ENCODE assay signal across 27 cellular contexts in the genomic region with DNA sequence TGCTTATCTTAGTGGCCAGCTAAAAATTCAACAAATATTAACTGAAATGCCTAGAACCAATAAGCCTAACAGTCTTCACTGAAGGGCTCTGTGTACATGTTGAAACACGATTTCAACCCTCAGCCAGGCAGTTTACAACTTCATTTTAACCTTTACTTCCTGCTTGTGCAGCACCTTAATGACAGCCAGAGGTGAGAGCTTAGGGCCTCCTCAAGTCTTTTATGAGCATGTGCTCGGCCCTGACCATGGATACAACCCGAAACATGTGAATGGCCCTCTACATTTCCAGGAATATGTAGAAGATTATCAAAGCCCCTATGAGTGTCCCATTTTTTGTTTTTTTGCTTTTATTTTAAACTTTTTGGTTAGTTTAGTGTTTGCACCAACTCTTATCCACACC.
DNase-seq lines count a peak whose midpoint lies in the region; ATAC-seq, FAIRE-seq and TF ChIP-seq lines count a peak whose summit lies in the region.
"Had no signal": no experiment of that assay in that cellular context is flagged by ENCODE, and none has a peak within 500 bp of the region (broad histone marks: within the 10 kb centered on the region; RNA-seq: fewer than 3 reads in every experiment).

No MANE protein-coding gene starts in this region.

- no peak for TF ChIP-seq POLR2A in GM12878 (IDR thresholded peaks at IDR 0.05; ENCODE audit: low read depth, low read length)

- peak overlapping the region; percentile 57 for H3K27ac ChIP-seq in HL-60 (replicated peaks)
- no peak overlapping the region for H3K27ac ChIP-seq in GM12878 (ENCODE audit: control insufficient read depth, insufficient read depth)
- H3K27ac ChIP-seq in right cardiac atrium (ENCODE audit: low read length), result no peak overlapping the region
- H3K27ac ChIP-seq: dorsolateral prefrontal cortex, left ventricle myocardium inferior, spleen, upper lobe of left lung, WERI-Rb-1 had no signal

- in situ Hi-C loops in GM12878 (cut with MboI), result no loop called here

- H3K36me3 Mint-ChIP-seq in activated T-cell treated with anti-CD3 and anti-CD28 coated beads, Interleukin-2, amount 50 U/mL, for 72 hours (ENCODE audit: insufficient read depth in 2 of 2), result peaks cover 4 to 25% of the 10 kb centered on the region in 2 donors
- H3K36me3 Mint-ChIP-seq in activated T-cell treated with anti-CD3 and anti-CD28 coated beads, Interleukin-2, amount 50 U/mL, for 4 hours (ENCODE audit: insufficient read depth), result no peaks in the 10 kb centered on the region
- H3K36me3 Mint-ChIP-seq: activated naive CD8-positive, alpha-beta T cell had no signal

- H3K9ac ChIP-seq in GM12878 (ENCODE audit: control insufficient read depth, insufficient read depth, low read length), result no peak overlapping the region

- TF ChIP-seq CTCF in HL-60 (IDR thresholded peaks at IDR 0.05; ENCODE audit: insufficient read depth, low read length) (no peak), GM12878 (IDR thresholded peaks at IDR 0.05 in 2 of 3, conservative IDR thresholded peaks at IDR 0.05 in 1 of 3; ENCODE audit: control insufficient read depth in 2 of 3, extremely low read depth in 1 of 3, insufficient read depth in 1 of 3, low read depth in 3 of 3, low read length in 3 of 3) (no peak), mucosa of descending colon (IDR thresholded peaks at IDR 0.05) (no peak)

- no peak for TF ChIP-seq RAD21 in GM12878 (IDR thresholded peaks at IDR 0.05; ENCODE audit: insufficient read depth, low read depth, low read length)

- no peak overlapping the region for H2AFZ ChIP-seq in GM12878 (ENCODE audit: control insufficient read depth, low read depth, low read length)

- no peak overlapping the region for H3K4me2 ChIP-seq in GM12878 (ENCODE audit: control insufficient read depth, insufficient read depth)

- CTCF ChIA-PET in GM12878 (lab: Yijun Ruan, JAX), result no interaction called here

- no peak overlapping the region for H3K4me3 ChIP-seq in HL-60 (replicated peaks; ENCODE audit: insufficient read depth, low read length)
- H3K4me3 ChIP-seq in GM12878, result no peak overlapping the region
- no peak overlapping the region for H3K4me3 ChIP-seq in mucosa of descending colon
- no peak overlapping the region for H3K4me3 ChIP-seq in right cardiac atrium (ENCODE audit: low read length)
- H3K4me3 ChIP-seq: dorsolateral prefrontal cortex, left ventricle myocardium inferior, MG63, spleen, upper lobe of left lung had no signal

- H3K4me1 Mint-ChIP-seq in activated T-cell treated with anti-CD3 and anti-CD28 coated beads, Interleukin-2, amount 50 U/mL, for 72 hours (ENCODE audit: low read depth), result peaks cover 58% of the 10 kb centered on the region
- peaks cover 43% of the 10 kb centered on the region for H3K4me1 Mint-ChIP-seq in activated T-cell treated with anti-CD3 and anti-CD28 coated beads, Interleukin-2, amount 50 U/mL, for 4 hours (ENCODE audit: low read depth)
- H3K4me1 Mint-ChIP-seq: mesothelial cell of epicardium, nephron had no signal

- H3K9me3 ChIP-seq in GM12878 (replicated peaks; ENCODE audit: control insufficient read depth, insufficient read depth, low read length) (no peaks in the 10 kb centered on the region), mucosa of descending colon (no peaks in the 10 kb centered on the region), right cardiac atrium (ENCODE audit: control insufficient read depth, low read length) (no peaks in the 10 kb centered on the region)
- H3K9me3 ChIP-seq: left ventricle myocardium inferior, MG63, upper lobe of left lung had no signal

- H3K27me3 ChIP-seq in HL-60 (ENCODE audit: insufficient read depth, poor library complexity, severe bottlenecking), result no peaks in the 10 kb centered on the region
- no peaks in the 10 kb centered on the region for H3K27me3 ChIP-seq in GM12878 (replicated peaks in 1 of 2; ENCODE audit: control insufficient read depth in 2 of 2, insufficient read depth in 2 of 2, low read length in 1 of 2)
- H3K27me3 ChIP-seq in right cardiac atrium (ENCODE audit: control insufficient read depth, insufficient read depth), result no peaks in the 10 kb centered on the region
- H3K27me3 ChIP-seq: MG63, spleen, upper lobe of left lung had no signal

- no peaks in the 10 kb centered on the region for H4K20me1 ChIP-seq in GM12878 (ENCODE audit: control insufficient read depth, insufficient read depth)

- H3K9me3 Mint-ChIP-seq in activated T-cell treated with anti-CD3 and anti-CD28 coated beads, Interleukin-2, amount 50 U/mL, for 72 hours, result peaks cover 0 to 3% of the 10 kb centered on the region in 2 donors
- no peaks in the 10 kb centered on the region for H3K9me3 Mint-ChIP-seq in activated T-cell treated with anti-CD3 and anti-CD28 coated beads, Interleukin-2, amount 50 U/mL, for 4 hours
- H3K9me3 Mint-ChIP-seq: CD8-positive, alpha-beta memory T cell had no signal

- no TSS peak for BruUV-seq in GM12878 (replicated peaks; lab: Mats Ljungman, UMichigan)

- intact Hi-C loops in GM12878 (cut with micrococcal nuclease; ENCODE audit: unreplicated experiment) (no loop called here), mucosa of descending colon (cut with DNase I, micrococcal nuclease) (no loop called here), right cardiac atrium (cut with DNase I) (no loop called here)

- H3K79me2 ChIP-seq in GM12878 (ENCODE audit: control insufficient read depth, insufficient read depth, low read length), result no peaks in the 10 kb centered on the region

- H3K36me3 ChIP-seq in GM12878 (ENCODE audit: control insufficient read depth in 2 of 2, insufficient read depth in 2 of 2, low read length in 1 of 2), result no peaks in the 10 kb centered on the region
- H3K36me3 ChIP-seq in mucosa of descending colon (ENCODE audit: low read depth), result no peaks in the 10 kb centered on the region
- H3K36me3 ChIP-seq: left ventricle myocardium inferior, MG63, spleen, upper lobe of left lung, WERI-Rb-1 had no signal

- peak in 1 of 2 donors; percentile 28 for ATAC-seq in activated T-cell treated with anti-CD3 and anti-CD28 coated beads, Interleukin-2, amount 50 U/mL, for 72 hours (replicated peaks in 1 of 2)
- no peak for ATAC-seq in activated T-cell treated with anti-CD3 and anti-CD28 coated beads, Interleukin-2, amount 50 U/mL, for 4 hours
- ATAC-seq in GM12878 (peak; percentile 24; the same call in 1 of the 3 replicates), mucosa of descending colon (peak; percentile 82), right cardiac atrium (no peak)
- ATAC-seq: SK-N-SH treated with all-trans-retinoic acid at 6 μM for 48 hours had no signal

- no peak for TF ChIP-seq EP300 in GM12878 (IDR thresholded peaks at IDR 0.05; ENCODE audit: borderline replicate concordance in 1 of 2, control insufficient read depth in 1 of 2, low read depth in 2 of 2, low read length in 2 of 2)

- SMC1A ChIA-PET in GM12878 (lab: Charles Lee; ENCODE audit: uncharacterized antibody, unreplicated experiment), result interaction anchor here (1.0 kb wide), 1 partner anchor 85 kb away, joined by 3 read pairs; no protein-coding TSS in a partner anchor

- FAIRE-seq in GM12878 (lab: Jason Lieb, UNC), result no peak

- H3K27ac Mint-ChIP-seq in activated T-cell treated with anti-CD3 and anti-CD28 coated beads, Interleukin-2, amount 50 U/mL, for 72 hours, result peak overlapping the region; percentile 33
- H3K27ac Mint-ChIP-seq: activated CD4-positive, alpha-beta T cell treated with anti-CD3 and anti-CD28 coated beads, Interleukin-2, amount 10 ng/mL, durations not matched to agents 7 days and 5 days; activated naive CD8-positive, alpha-beta T cell; mesothelial cell of epicardium; nephron had no signal

- peaks cover 7% of the 10 kb centered on the region for H3K4me1 ChIP-seq in GM12878 (ENCODE audit: control insufficient read depth, insufficient read depth, low read length)
- no peaks in the 10 kb centered on the region for H3K4me1 ChIP-seq in mucosa of descending colon (ENCODE audit: low read depth)
- no peaks in the 10 kb centered on the region for H3K4me1 ChIP-seq in right cardiac atrium (ENCODE audit: control insufficient read depth, insufficient read depth, low read length)
- H3K4me1 ChIP-seq: left ventricle myocardium inferior, upper lobe of left lung had no signal

- 41% methylated on average over 3 of the region's 3 CpGs for WGBS in GM12878 (ENCODE audit: insufficient coverage, insufficient replicate concordance, low lambda C conversion rate, missing lambda C conversion rate)
- WGBS in right cardiac atrium, result 83% methylated on average over 3 of the region's 3 CpGs

- no peak for DNase-seq in activated T-cell treated with anti-CD3 and anti-CD28 coated beads, Interleukin-2, amount 50 U/mL, for 72 hours
- DNase-seq in activated T-cell treated with anti-CD3 and anti-CD28 coated beads, Interleukin-2, amount 50 U/mL, for 4 hours, result no peak
- DNase-seq in HL-60 (ENCODE audit: low read depth in 1 of 2, low spot score in 1 of 2), result peak in 1 of 2 experiments; percentile 34
- DNase-seq in GM12878 (ENCODE audit: low read depth, low spot score), result no peak
- peak in 1 of 3 donors; percentile 16 for DNase-seq in mucosa of descending colon
- DNase-seq in right cardiac atrium, result no peak
- DNase-seq in UCSD-AML1 (lab: John Stamatoyannopoulos, UW; ENCODE audit: unreplicated experiment), result no peak
- DNase-seq in NCI-H510A (lab: John Stamatoyannopoulos, UW), result no peak
- DNase-seq: activated CD4-positive, alpha-beta T cell treated with anti-CD3 and anti-CD28 coated beads, Interleukin-2, amount 10 ng/mL, durations not matched to agents 7 days and 5 days; CD8-positive, alpha-beta memory T cell; central memory CD4-positive, alpha-beta T cell; dorsolateral prefrontal cortex; GDM1; HCEC 1CT; left ventricle myocardium inferior; MG63; NCI-H2029; NCI-H345; NCI-H774; spleen; substantia nigra; upper lobe of left lung; WERI-Rb-1 had no signal

- RAD21 ChIA-PET in GM12878 (lab: Charles Lee; ENCODE audit: unreplicated experiment), result no interaction called here

- peaks cover 32% of the 10 kb centered on the region for H3K27me3 Mint-ChIP-seq in activated T-cell treated with anti-CD3 and anti-CD28 coated beads, Interleukin-2, amount 50 U/mL, for 72 hours (ENCODE audit: low read depth)
- no peaks in the 10 kb centered on the region for H3K27me3 Mint-ChIP-seq in activated T-cell treated with anti-CD3 and anti-CD28 coated beads, Interleukin-2, amount 50 U/mL, for 4 hours (ENCODE audit: low read depth)
- H3K27me3 Mint-ChIP-seq: activated CD4-positive, alpha-beta T cell treated with anti-CD3 and anti-CD28 coated beads, Interleukin-2, amount 10 ng/mL, durations not matched to agents 7 days and 5 days; activated naive CD8-positive, alpha-beta T cell had no signal

- peak overlapping the region in 1 of 2 donors; percentile 58 for H3K4me3 Mint-ChIP-seq in activated T-cell treated with anti-CD3 and anti-CD28 coated beads, Interleukin-2, amount 50 U/mL, for 72 hours
- no peak overlapping the region for H3K4me3 Mint-ChIP-seq in activated T-cell treated with anti-CD3 and anti-CD28 coated beads, Interleukin-2, amount 50 U/mL, for 4 hours
- H3K4me3 Mint-ChIP-seq: activated CD4-positive, alpha-beta T cell treated with anti-CD3 and anti-CD28 coated beads, Interleukin-2, amount 10 ng/mL, durations not matched to agents 7 days and 5 days; activated naive CD8-positive, alpha-beta T cell; mesothelial cell of epicardium; nephron had no signal

- POLR2A ChIA-PET in GM12878 (lab: Charles Lee), result no interaction called here

TF ChIP-seq in GM12878, 131 proteins besides CTCF, POLR2A, EP300 and RAD21 (continues in another document):
- no peak for TF ChIP-seq ZSCAN29 (IDR thresholded peaks at IDR 0.05)

Comparison
In these comparisons a context has a peak if more than half of its experiments do, and no peak if none do; other contexts are left out.
1. ATAC-seq: peak in GM12878 (single experiment) and mucosa of descending colon (single experiment); none in activated T-cell treated with anti-CD3 and anti-CD28 coated beads, Interleukin-2, amount 50 U/mL, for 4 hours (0 of 2) and right cardiac atrium (0 of 2).